1 cellular context compared by ENCODE assay signal in the genomic region with DNA sequence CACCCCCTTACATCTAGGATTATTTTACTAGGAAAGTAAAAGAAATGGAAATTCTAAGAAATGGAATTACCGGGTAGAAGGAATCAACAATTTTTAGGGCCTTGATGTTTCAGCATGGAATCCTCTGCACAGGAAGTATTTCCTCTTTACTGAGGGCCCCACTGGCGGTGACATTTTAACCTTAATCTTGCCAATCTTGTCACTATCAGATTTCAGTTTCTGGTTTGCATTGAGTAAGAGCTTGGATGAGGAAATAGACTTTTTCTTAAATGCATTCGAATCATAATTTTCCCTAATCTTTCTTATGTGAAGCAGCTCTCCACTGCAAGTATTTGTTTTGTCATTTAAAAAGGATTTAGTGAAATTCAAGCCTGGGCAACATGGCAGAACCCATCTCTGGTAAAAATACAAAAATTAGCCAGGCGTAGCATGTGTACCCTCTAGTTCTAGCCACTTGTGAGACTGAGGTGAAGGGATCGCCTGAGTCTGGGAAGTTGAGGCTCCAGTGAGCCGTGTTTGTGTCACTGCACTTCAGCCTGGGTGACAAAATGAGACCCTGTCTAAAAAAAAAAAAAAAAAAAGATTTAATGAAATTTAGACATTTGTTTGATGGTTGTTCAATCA.
TF ChIP-seq lines count a peak whose summit lies in the region.

No MANE protein-coding gene starts in this region.

TF ChIP-seq in K562, 482 proteins besides CTCF, POLR2A, EP300 and RAD21 (continued from another document and continues in another):
- TF ChIP-seq, protein P1, sequence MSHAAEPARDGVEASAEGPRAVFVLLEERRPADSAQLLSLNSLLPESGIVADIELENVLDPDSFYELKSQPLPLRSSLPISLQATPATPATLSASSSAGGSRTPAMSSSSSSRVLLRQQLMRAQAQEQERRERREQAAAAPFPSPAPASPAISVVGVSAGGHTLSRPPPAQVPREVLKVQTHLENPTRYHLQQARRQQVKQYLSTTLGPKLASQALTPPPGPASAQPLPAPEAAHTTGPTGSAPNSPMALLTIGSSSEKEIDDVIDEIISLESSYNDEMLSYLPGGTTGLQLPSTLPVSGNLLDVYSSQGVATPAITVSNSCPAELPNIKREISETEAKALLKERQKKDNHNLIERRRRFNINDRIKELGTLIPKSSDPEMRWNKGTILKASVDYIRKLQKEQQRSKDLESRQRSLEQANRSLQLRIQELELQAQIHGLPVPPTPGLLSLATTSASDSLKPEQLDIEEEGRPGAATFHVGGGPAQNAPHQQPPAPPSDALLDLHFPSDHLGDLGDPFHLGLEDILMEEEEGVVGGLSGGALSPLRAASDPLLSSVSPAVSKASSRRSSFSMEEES (CRISPR knock-in tag; IDR thresholded peaks at IDR 0.05), result no peak
- TF ChIP-seq CBX5 (IDR thresholded peaks at IDR 0.05; ENCODE audit: borderline replicate concordance, low read depth), result no peak
- TF ChIP-seq LCOR (CRISPR knock-in tag; IDR thresholded peaks at IDR 0.05), result no peak
- TF ChIP-seq, protein P2, sequence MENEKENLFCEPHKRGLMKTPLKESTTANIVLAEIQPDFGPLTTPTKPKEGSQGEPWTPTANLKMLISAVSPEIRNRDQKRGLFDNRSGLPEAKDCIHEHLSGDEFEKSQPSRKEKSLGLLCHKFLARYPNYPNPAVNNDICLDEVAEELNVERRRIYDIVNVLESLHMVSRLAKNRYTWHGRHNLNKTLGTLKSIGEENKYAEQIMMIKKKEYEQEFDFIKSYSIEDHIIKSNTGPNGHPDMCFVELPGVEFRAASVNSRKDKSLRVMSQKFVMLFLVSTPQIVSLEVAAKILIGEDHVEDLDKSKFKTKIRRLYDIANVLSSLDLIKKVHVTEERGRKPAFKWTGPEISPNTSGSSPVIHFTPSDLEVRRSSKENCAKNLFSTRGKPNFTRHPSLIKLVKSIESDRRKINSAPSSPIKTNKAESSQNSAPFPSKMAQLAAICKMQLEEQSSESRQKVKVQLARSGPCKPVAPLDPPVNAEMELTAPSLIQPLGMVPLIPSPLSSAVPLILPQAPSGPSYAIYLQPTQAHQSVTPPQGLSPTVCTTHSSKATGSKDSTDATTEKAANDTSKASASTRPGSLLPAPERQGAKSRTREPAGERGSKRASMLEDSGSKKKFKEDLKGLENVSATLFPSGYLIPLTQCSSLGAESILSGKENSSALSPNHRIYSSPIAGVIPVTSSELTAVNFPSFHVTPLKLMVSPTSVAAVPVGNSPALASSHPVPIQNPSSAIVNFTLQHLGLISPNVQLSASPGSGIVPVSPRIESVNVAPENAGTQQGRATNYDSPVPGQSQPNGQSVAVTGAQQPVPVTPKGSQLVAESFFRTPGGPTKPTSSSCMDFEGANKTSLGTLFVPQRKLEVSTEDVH (IDR thresholded peaks at IDR 0.05; ENCODE audit: low read depth, partially characterized antibody), result no peak
- TF ChIP-seq BRD4 (IDR thresholded peaks at IDR 0.05), result no peak
- TF ChIP-seq ZNF347 (CRISPR knock-in tag; IDR thresholded peaks at IDR 0.05; ENCODE audit: low read depth), result no peak
- TF ChIP-seq CSDE1 (IDR thresholded peaks at IDR 0.05), result no peak
- no peak for TF ChIP-seq FIP1L1 (IDR thresholded peaks at IDR 0.05; ENCODE audit: low read depth, low read length, poor library complexity, severe bottlenecking)
- no peak for TF ChIP-seq NFE2 (IDR thresholded peaks at IDR 0.05; ENCODE audit: low read depth)
- TF ChIP-seq RBM14 (IDR thresholded peaks at IDR 0.05; ENCODE audit: borderline replicate concordance, insufficient read depth, low read depth, low read length), result no peak
- no peak for TF ChIP-seq KAT2B (IDR thresholded peaks at IDR 0.05; ENCODE audit: low read depth, low read length)
- TF ChIP-seq HBP1 (CRISPR knock-in tag; IDR thresholded peaks at IDR 0.05), result no peak
- TF ChIP-seq NFXL1 (CRISPR knock-in tag; IDR thresholded peaks at IDR 0.05), result no peak
- TF ChIP-seq GTF2E2 (tag; IDR thresholded peaks at IDR 0.05), result no peak
- TF ChIP-seq RCOR1 (IDR thresholded peaks at IDR 0.05; ENCODE audit: borderline replicate concordance in 1 of 2, low read depth in 2 of 2, low read length in 2 of 2), result 0 out of 4 replicates have a peak, but pooled peaks of 1 of the 2 experiments have one; percentile 55
- TF ChIP-seq ZNF316 (IDR thresholded peaks at IDR 0.05), result no peak
- TF ChIP-seq XRCC4 (IDR thresholded peaks at IDR 0.05; ENCODE audit: extremely low read depth, insufficient read depth, insufficient read length), result no peak
- no peak for TF ChIP-seq USF2 (CRISPR knock-in tag; IDR thresholded peaks at IDR 0.05)
- no peak for TF ChIP-seq ZNF76 (CRISPR knock-in tag; IDR thresholded peaks at IDR 0.05; ENCODE audit: borderline replicate concordance)
- peak; percentile 71; the same call in 1 of the 2 replicates for TF ChIP-seq ZNF175 (CRISPR knock-in tag; IDR thresholded peaks at IDR 0.05; ENCODE audit: low read depth)
- TF ChIP-seq KLF6 (CRISPR knock-in tag; IDR thresholded peaks at IDR 0.05; ENCODE audit: borderline replicate concordance), result no peak
- TF ChIP-seq, protein P3, sequence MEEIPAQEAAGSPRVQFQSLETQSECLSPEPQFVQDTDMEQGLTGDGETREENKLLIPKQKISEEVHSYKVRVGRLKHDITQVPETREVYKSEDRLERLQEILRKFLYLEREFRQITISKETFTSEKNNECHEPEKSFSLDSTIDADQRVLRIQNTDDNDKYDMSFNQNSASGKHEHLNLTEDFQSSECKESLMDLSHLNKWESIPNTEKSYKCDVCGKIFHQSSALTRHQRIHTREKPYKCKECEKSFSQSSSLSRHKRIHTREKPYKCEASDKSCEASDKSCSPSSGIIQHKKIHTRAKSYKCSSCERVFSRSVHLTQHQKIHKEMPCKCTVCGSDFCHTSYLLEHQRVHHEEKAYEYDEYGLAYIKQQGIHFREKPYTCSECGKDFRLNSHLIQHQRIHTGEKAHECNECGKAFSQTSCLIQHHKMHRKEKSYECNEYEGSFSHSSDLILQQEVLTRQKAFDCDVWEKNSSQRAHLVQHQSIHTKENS (CRISPR knock-in tag; IDR thresholded peaks at IDR 0.05), result no peak
- TF ChIP-seq HMGN3 (IDR thresholded peaks at IDR 0.05; ENCODE audit: borderline replicate concordance, extremely low read depth, insufficient read length, low read depth, low read length), result no peak
- TF ChIP-seq DPF2 (IDR thresholded peaks at IDR 0.05), result no peak
- TF ChIP-seq BCOR (IDR thresholded peaks at IDR 0.05), result no peak
- TF ChIP-seq SMAD3 (CRISPR knock-in tag; conservative IDR thresholded peaks at IDR 0.05), result 0 out of 2 replicates have a peak, but pooled peaks have one; percentile 3
- no peak for TF ChIP-seq BCL6 (CRISPR knock-in tag; IDR thresholded peaks at IDR 0.05)
- TF ChIP-seq NCOA2 (IDR thresholded peaks at IDR 0.05; ENCODE audit: partially characterized antibody in 2 of 2), result no peak
- TF ChIP-seq NCOA1 (IDR thresholded peaks at IDR 0.05; ENCODE audit: low read depth), result no peak
- TF ChIP-seq MYC (IDR thresholded peaks at IDR 0.05; ENCODE audit: low read depth, low read length), result peak; percentile 34; the same call in 1 of the 2 replicates
- no peak for TF ChIP-seq MYC (CRISPR knock-in tag; IDR thresholded peaks at IDR 0.05; ENCODE audit: borderline replicate concordance, low read depth)
- TF ChIP-seq SREBF2 (CRISPR knock-in tag; IDR thresholded peaks at IDR 0.05), result no peak
- TF ChIP-seq GTF2A2 (tag; IDR thresholded peaks at IDR 0.05), result no peak
- TF ChIP-seq TEAD4 (IDR thresholded peaks at IDR 0.05; ENCODE audit: low read length), result peak; percentile 53; the same call in 1 of the 2 replicates
- no peak for TF ChIP-seq TEAD4 (CRISPR knock-in tag; IDR thresholded peaks at IDR 0.05; ENCODE audit: borderline replicate concordance)
- TF ChIP-seq TSC22D4 (tag; IDR thresholded peaks at IDR 0.05), result no peak
- peak; percentile 44; the same call in 1 of the 2 replicates for TF ChIP-seq VEZF1 (CRISPR knock-in tag; IDR thresholded peaks at IDR 0.05)
- TF ChIP-seq RNF2 (IDR thresholded peaks at IDR 0.05), result peak; percentile 77; the same call in 1 of the 2 replicates
- no peak for TF ChIP-seq ZNF696 (CRISPR knock-in tag; conservative IDR thresholded peaks at IDR 0.05)
- no peak for TF ChIP-seq HNRNPUL1 (IDR thresholded peaks at IDR 0.05; ENCODE audit: low read length)
- no peak for TF ChIP-seq NFE2L1 (tag; IDR thresholded peaks at IDR 0.05; ENCODE audit: borderline replicate concordance, low read depth)
- TF ChIP-seq BRCA1 (IDR thresholded peaks at IDR 0.05), result no peak
- TF ChIP-seq BRCA1 (CRISPR knock-in tag; IDR thresholded peaks at IDR 0.05), result no peak
- no peak for TF ChIP-seq TOE1 (IDR thresholded peaks at IDR 0.05; ENCODE audit: borderline replicate concordance)
- no peak for TF ChIP-seq TOE1 (CRISPR knock-in tag; IDR thresholded peaks at IDR 0.05; ENCODE audit: borderline replicate concordance, low read depth)
- TF ChIP-seq FOXK2 (conservative IDR thresholded peaks at IDR 0.05 in 1 of 2, IDR thresholded peaks at IDR 0.05 in 1 of 2; ENCODE audit: low read depth in 2 of 2), result no peak
- TF ChIP-seq, protein P4, sequence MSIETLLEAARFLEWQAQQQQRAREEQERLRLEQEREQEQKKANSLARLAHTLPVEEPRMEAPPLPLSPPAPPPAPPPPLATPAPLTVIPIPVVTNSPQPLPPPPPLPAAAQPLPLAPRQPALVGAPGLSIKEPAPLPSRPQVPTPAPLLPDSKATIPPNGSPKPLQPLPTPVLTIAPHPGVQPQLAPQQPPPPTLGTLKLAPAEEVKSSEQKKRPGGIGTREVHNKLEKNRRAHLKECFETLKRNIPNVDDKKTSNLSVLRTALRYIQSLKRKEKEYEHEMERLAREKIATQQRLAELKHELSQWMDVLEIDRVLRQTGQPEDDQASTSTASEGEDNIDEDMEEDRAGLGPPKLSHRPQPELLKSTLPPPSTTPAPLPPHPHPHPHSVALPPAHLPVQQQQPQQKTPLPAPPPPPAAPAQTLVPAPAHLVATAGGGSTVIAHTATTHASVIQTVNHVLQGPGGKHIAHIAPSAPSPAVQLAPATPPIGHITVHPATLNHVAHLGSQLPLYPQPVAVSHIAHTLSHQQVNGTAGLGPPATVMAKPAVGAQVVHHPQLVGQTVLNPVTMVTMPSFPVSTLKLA (conservative IDR thresholded peaks at IDR 0.05), result no peak
- peak; percentile 56; the same call in 1 of the 2 replicates for TF ChIP-seq ZNF584 (CRISPR knock-in tag; IDR thresholded peaks at IDR 0.05; ENCODE audit: low read depth)
- no peak for TF ChIP-seq CEBPG (CRISPR knock-in tag; IDR thresholded peaks at IDR 0.05)
- TF ChIP-seq CEBPG (tag; conservative IDR thresholded peaks at IDR 0.05 in 1 of 2, IDR thresholded peaks at IDR 0.05 in 1 of 2), result peak in 1 of 2 experiments; percentile 73; a peak in 3 of 4 replicates
- TF ChIP-seq FOXA3 (CRISPR knock-in tag; conservative IDR thresholded peaks at IDR 0.05 in 1 of 2, IDR thresholded peaks at IDR 0.05 in 1 of 2), result no peak
- no peak for TF ChIP-seq ERF (CRISPR knock-in tag; IDR thresholded peaks at IDR 0.05)
- no peak for TF ChIP-seq IRF1 (CRISPR knock-in tag; IDR thresholded peaks at IDR 0.05; ENCODE audit: borderline replicate concordance)
- no peak for TF ChIP-seq WHSC1 (IDR thresholded peaks at IDR 0.05; ENCODE audit: low read length)
- TF ChIP-seq LEF1 (IDR thresholded peaks at IDR 0.05), result peak; percentile 56; the same call in 1 of the 2 replicates
- TF ChIP-seq ID3 (CRISPR knock-in tag; IDR thresholded peaks at IDR 0.05), result no peak
- TF ChIP-seq ID3 (tag; IDR thresholded peaks at IDR 0.05), result 0 out of 2 replicates have a peak, but pooled peaks have one; percentile 21
